ENCODE assay signal across 8 cellular contexts in genomic region chr2:168210898-168211570, GRCh38. TPM values are rescaled to one million over a fixed set of nuclear protein-coding genes. Genes with fewer than 3 reads are reported as not detected.
A peak's percentile ranks its signal among the peaks of the same experiment; 100 is the strongest.
DNase-seq lines count a peak whose midpoint lies in the region; ATAC-seq and TF ChIP-seq lines count a peak whose summit lies in the region.

No MANE protein-coding gene starts in this region.

- peak; percentile 84 for DNase-seq in DMS153 (lab: John Stamatoyannopoulos, UW)
- no peak for DNase-seq in RWPE2 (ENCODE audit: low spot score)
- peak; percentile 91 for DNase-seq in fibroblast of mammary gland (ENCODE audit: low read depth)
- no peak for DNase-seq in smooth muscle cell (lab: John Stamatoyannopoulos, UW; ENCODE audit: unreplicated experiment)
- DNase-seq in D341Med (ENCODE audit: low spot score), result no peak
- DNase-seq in sigmoid colon, result no peak

- peaks cover 62% of the 10 kb centered on the region for H4K20me1 ChIP-seq in smooth muscle cell (ENCODE audit: low read depth)

- H3K79me2 ChIP-seq in smooth muscle cell (ENCODE audit: low read depth), result peaks cover 77% of the 10 kb centered on the region

- no peaks in the 10 kb centered on the region for H3K9me3 ChIP-seq in RWPE2 (ENCODE audit: severe bottlenecking)
- no peaks in the 10 kb centered on the region for H3K9me3 ChIP-seq in smooth muscle cell (replicated peaks; ENCODE audit: low read depth)
- no peaks in the 10 kb centered on the region for H3K9me3 ChIP-seq in sigmoid colon

- peak overlapping the region; percentile 75 for H3K27ac ChIP-seq in RWPE2 (ENCODE audit: poor library complexity, severe bottlenecking)
- peak overlapping the region; percentile 49 for H3K27ac ChIP-seq in smooth muscle cell (ENCODE audit: low read depth)
- peak overlapping the region in 1 of 4 donors; percentile 30 for H3K27ac ChIP-seq in sigmoid colon

- H3K27me3 ChIP-seq in RWPE2 (ENCODE audit: insufficient read depth, poor library complexity, severe bottlenecking) (no peaks in the 10 kb centered on the region), smooth muscle cell (ENCODE audit: low read depth) (no peaks in the 10 kb centered on the region), sigmoid colon (no peaks in the 10 kb centered on the region)

- peak overlapping the region; percentile 60 for H3K4me2 ChIP-seq in smooth muscle cell

- no peak for TF ChIP-seq EP300 in sigmoid colon (IDR thresholded peaks at IDR 0.05)

- WGBS in smooth muscle cell (ENCODE audit: low lambda C conversion rate), result 59% methylated on average over 3 of the region's 3 CpGs
- WGBS in sigmoid colon, 2 donors, result 39 to 62% methylated on average over 3 of the region's 3 CpGs

- H3K4me1 ChIP-seq in RWPE2 (ENCODE audit: insufficient read depth, poor library complexity, severe bottlenecking) (peaks cover 32% of the 10 kb centered on the region), smooth muscle cell (ENCODE audit: low read depth) (peaks cover 14% of the 10 kb centered on the region), sigmoid colon (peaks cover 0 to 11% (median 8%) of the 10 kb centered on the region in 4 donors)

- H2AFZ ChIP-seq in smooth muscle cell (ENCODE audit: low read depth), result no peak overlapping the region

- no peak overlapping the region for H3K9ac ChIP-seq in smooth muscle cell (ENCODE audit: low read depth)

- H3K4me3 ChIP-seq in RWPE2 (ENCODE audit: severe bottlenecking) (peak overlapping the region; percentile 11), fibroblast of mammary gland (ENCODE audit: control insufficient read depth, low read depth, low read length) (no peak overlapping the region), smooth muscle cell (no peak overlapping the region), sigmoid colon (peak overlapping the region in 2 of 4 donors; percentile 2 to 9)

- intact Hi-C loops in sigmoid colon (cut with DNase I), result no loop called here

- H3K36me3 ChIP-seq in RWPE2 (ENCODE audit: low read depth) (no peaks in the 10 kb centered on the region), smooth muscle cell (ENCODE audit: low read depth) (no peaks in the 10 kb centered on the region), sigmoid colon (no peaks in the 10 kb centered on the region)

- no peak for TF ChIP-seq POLR2A in sigmoid colon (IDR thresholded peaks at IDR 0.05)

- TF ChIP-seq CTCF in RWPE2 (IDR thresholded peaks at IDR 0.05; ENCODE audit: poor library complexity, severe bottlenecking), result no peak
- TF ChIP-seq CTCF in fibroblast of mammary gland (conservative IDR thresholded peaks at IDR 0.05; ENCODE audit: control insufficient read depth, insufficient read depth, low read depth, low read length), result no peak
- no peak for TF ChIP-seq CTCF in smooth muscle cell (IDR thresholded peaks at IDR 0.05; ENCODE audit: borderline replicate concordance, insufficient read depth, poor library complexity, severe bottlenecking)
- no peak for TF ChIP-seq CTCF in sigmoid colon (IDR thresholded peaks at IDR 0.05)

- ATAC-seq in HG03196 (IDR thresholded peaks at IDR 0.05; ENCODE audit: unreplicated experiment), result peak; percentile 51
- peak; percentile 95 for ATAC-seq in RWPE2 (ENCODE audit: low read depth)
- ATAC-seq in GM21528 (IDR thresholded peaks at IDR 0.05; ENCODE audit: low FRiP score, unreplicated experiment), result no peak

- H3F3A ChIP-seq in smooth muscle cell (ENCODE audit: low read depth), result no peaks in the 10 kb centered on the region

RNA-seq across cellular contexts. Expression of gene STK39, which starts 36.4 kb away (rescaled TPM):
- total RNA-seq in smooth muscle cell, result 32.1 and 37.8 TPM in 2 replicates
- 18.8 and 21.1 TPM in 2 replicates for polyA plus RNA-seq in smooth muscle cell
- total RNA-seq in sigmoid colon, result 10 to 100 TPM; 13.4 to 26.3 (median 22.7) TPM
- 10 to 100 TPM; 24.1 to 44.9 (median 31.2) TPM for polyA plus RNA-seq in sigmoid colon

Comparison
In these comparisons a context has a peak if more than half of its experiments do, and no peak if none do; other contexts are left out.
1. DNase-seq: peak in DMS153 (single experiment) and fibroblast of mammary gland (single experiment); none in RWPE2 (single experiment), smooth muscle cell (single experiment), D341Med (single experiment) and sigmoid colon (single experiment).